In the genomic region with DNA sequence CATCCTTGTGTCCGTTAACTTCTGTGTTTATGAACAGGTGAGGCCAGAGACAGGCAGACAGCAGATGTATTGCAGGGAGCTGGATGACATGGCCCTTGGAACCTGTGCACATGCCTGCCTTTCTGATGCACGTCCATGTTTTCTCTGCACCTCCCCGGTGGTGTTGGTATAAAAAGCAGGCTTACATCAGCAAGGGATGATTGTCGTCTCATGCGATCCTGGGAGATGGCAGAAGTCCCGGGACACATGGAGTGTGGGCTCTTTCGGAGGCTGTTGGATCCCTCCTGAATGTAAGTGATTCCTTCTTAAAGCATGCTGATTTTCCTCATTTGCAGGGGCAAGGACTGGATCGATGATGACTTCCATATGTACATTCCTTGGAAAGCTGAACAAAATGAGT, we compare ENCODE assay signal across 18 cellular contexts.
"Had no signal": no experiment of that assay in that cellular context is flagged by ENCODE, and none has a peak within 500 bp of the region (broad histone marks: within the 10 kb centered on the region; RNA-seq: fewer than 3 reads in every experiment).

No MANE protein-coding gene starts in this region.

- H3K4me3 ChIP-seq: lung, neural progenitor cell, suprapubic skin, tibial nerve, uterus had no signal

- H3K27ac ChIP-seq: neural progenitor cell, suprapubic skin, tibial nerve, uterus had no signal

- ATAC-seq: naive thymus-derived CD8-positive, alpha-beta T cell; WTC11 had no signal

- H3K27me3 ChIP-seq: neural progenitor cell, suprapubic skin, tibial nerve, uterus had no signal

- H3K4me1 ChIP-seq: neural progenitor cell, suprapubic skin, tibial nerve, uterus had no signal

- DNase-seq: activated effector memory CD4-positive, alpha-beta T cell treated with anti-CD3 and anti-CD28 coated beads, Interleukin-2, amount 50 U/mL, for 16 hours; activated naive CD4-positive, alpha-beta T cell treated with anti-CD3 and anti-CD28 coated beads, Interleukin-2, amount 10 ng/mL, durations not matched to agents 7 days and 5 days; activated T-cell treated with anti-CD3 and anti-CD28 coated beads for 4 hours; amygdala; cerebellar nuclear complex; cortex of kidney; erythroblast; foreskin fibroblast; hypothalamus; naive thymus-derived CD8-positive, alpha-beta T cell; stimulated activated CD4-positive, alpha-beta T cell treated with anti-CD3 and anti-CD28 coated beads, Interleukin-12 subunit alpha, Interleukin-12 subunit beta, amount 100 ng/mL, for 4 hours; T1000; uterus had no signal

- H3K36me3 ChIP-seq: neural progenitor cell, uterus had no signal
